Comparison of ENCODE assay signal across 11 cellular contexts in genomic region chr10:81000781-81001180, GRCh38.
"Had no signal": no experiment of that assay in that cellular context is flagged by ENCODE, and none has a peak within 500 bp of the region (broad histone marks: within the 10 kb centered on the region; RNA-seq: fewer than 3 reads in every experiment).

No MANE protein-coding gene starts in this region.

- H3K9ac ChIP-seq: GM23248 had no signal

- ATAC-seq: GM23338, HCT116 had no signal

- H3K36me3 ChIP-seq: HAP-1 had no signal

- H2AFZ ChIP-seq: GM23248, GM23338 had no signal

- H3K9me3 ChIP-seq: HAP-1 had no signal

- FAIRE-seq: H1, H54 had no signal

- H3K4me1 ChIP-seq: HAP-1 had no signal

- DNase-seq: GM23248, GOT3, H7, H9, HCEC 1CT, HFFc6 had no signal

- H3K4me2 ChIP-seq: GM23338 had no signal

- H3K4me3 ChIP-seq: GM23248, GM23338, HAP-1 had no signal

- H3K27ac ChIP-seq: GM23248 had no signal
